1 cellular context compared by ENCODE assay signal in genomic region chr19:11198769-11199469, GRCh38.
TF ChIP-seq lines count a peak whose summit lies in the region.

No MANE protein-coding gene starts in this region.

TF ChIP-seq in GM23338, 12 proteins besides CTCF, POLR2A, EP300 and RAD21 (continued from another document):
- no peak for TF ChIP-seq ETS1 (IDR thresholded peaks at IDR 0.05)
- TF ChIP-seq EZH2 (IDR thresholded peaks at IDR 0.05; ENCODE audit: low read depth, unreplicated experiment): no peak
- TF ChIP-seq NANOG (IDR thresholded peaks at IDR 0.05; ENCODE audit: borderline replicate concordance): no peak
- TF ChIP-seq ZNF114 (CRISPR knock-in tag; IDR thresholded peaks at IDR 0.05): no peak
- no peak for TF ChIP-seq EZH2phosphoT487 (IDR thresholded peaks at IDR 0.05; ENCODE audit: unreplicated experiment)
- TF ChIP-seq ZNF331 (CRISPR knock-in tag; IDR thresholded peaks at IDR 0.05; ENCODE audit: low read depth): no peak
- TF ChIP-seq REST (IDR thresholded peaks at IDR 0.05; ENCODE audit: unreplicated experiment): no peak
- no peak for TF ChIP-seq ZNF462 (CRISPR knock-in tag; IDR thresholded peaks at IDR 0.05)
